In the genomic region with DNA sequence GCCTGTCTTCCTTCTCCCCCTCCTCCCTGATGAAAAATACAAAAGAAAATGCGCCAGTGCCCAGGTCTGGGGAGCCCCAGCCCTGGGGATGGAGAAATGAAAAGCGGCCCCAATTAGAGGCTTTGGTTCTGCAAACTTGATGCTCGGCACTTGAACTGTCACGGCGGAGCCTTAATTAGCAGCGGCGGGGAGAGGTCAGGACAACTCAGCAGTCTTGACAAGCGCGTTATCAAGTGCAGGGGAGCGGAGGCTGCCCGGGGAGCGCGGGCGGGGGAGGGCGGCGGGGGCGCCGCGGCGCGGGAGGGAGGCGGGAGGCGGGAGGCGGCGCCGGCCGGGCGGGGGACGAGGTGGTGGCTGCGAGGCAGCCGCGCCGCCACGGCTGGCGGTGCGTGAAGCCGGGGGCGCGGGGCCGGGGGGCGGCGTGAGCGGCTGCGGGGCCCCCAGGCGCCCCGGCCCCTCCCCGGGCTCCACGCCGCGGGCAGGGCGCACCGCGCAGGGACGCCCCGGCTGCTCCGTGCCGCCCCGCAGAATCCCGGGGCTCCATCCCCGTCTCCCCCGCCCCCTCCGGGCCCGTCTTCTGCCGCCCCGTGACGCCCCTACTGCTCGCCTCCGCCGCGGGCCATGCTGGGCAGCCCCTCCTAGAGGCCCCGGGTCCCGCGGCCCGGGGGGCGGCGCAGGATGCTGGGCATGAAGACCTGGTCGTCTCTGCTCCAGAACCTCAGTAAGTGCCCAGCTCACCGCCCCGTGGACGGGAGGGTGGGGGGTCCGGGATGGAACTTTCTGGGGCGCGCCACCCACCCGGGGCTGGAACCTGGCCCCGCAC, we compare ENCODE assay signal across 8 cellular contexts.
A peak's percentile ranks its signal among the peaks of the same experiment; 100 is the strongest.
DNase-seq lines count a peak whose midpoint lies in the region; ATAC-seq, FAIRE-seq and TF ChIP-seq lines count a peak whose summit lies in the region.

No MANE protein-coding gene starts in this region.

- H3K27me3 ChIP-seq in CD8-positive, alpha-beta T cell (ENCODE audit: insufficient read depth, low read length), result no peaks in the 10 kb centered on the region

- peaks cover 19% of the 10 kb centered on the region for H3K4me1 ChIP-seq in CD8-positive, alpha-beta T cell (ENCODE audit: insufficient read depth, low read length)
- peaks cover 14 to 24% of the 10 kb centered on the region in 2 donors for H3K4me1 ChIP-seq in kidney (ENCODE audit: control insufficient read depth in 1 of 2, insufficient read depth in 1 of 2, low read depth in 1 of 2, low read length in 2 of 2)

- no peaks in the 10 kb centered on the region for H3K9me3 ChIP-seq in CD8-positive, alpha-beta T cell (ENCODE audit: low read length)
- H3K9me3 ChIP-seq in kidney (ENCODE audit: control insufficient read depth in 1 of 2, low read length in 2 of 2), result no peaks in the 10 kb centered on the region

- intact Hi-C loops in CD8-positive, alpha-beta T cell (cut with DNase I, micrococcal nuclease), result no loop called here
- intact Hi-C loops in activated CD4-positive, alpha-beta T cell treated with anti-CD3 and anti-CD28 coated beads, Interleukin-2, amount 10 ng/mL, durations not matched to agents 24 days and 14 days (cut with micrococcal nuclease), result no loop called here
- intact Hi-C loops in kidney (cut with DNase I), result no loop called here

- peaks cover 15% of the 10 kb centered on the region for H3K27me3 Mint-ChIP-seq in CD8-positive, alpha-beta T cell (ENCODE audit: low read depth)
- H3K27me3 Mint-ChIP-seq in activated CD4-positive, alpha-beta T cell treated with anti-CD3 and anti-CD28 coated beads, Interleukin-2, amount 10 ng/mL, durations not matched to agents 24 days and 14 days, result peaks cover 36% of the 10 kb centered on the region
- peaks cover 97% of the 10 kb centered on the region for H3K27me3 Mint-ChIP-seq in stimulated activated memory B cell treated with anti-CD40 and anti-IgM and Interleukin-4, amounts not matched to agents 10 μg/mL and 1 μg/mL and 100 μg/mL, for 72 hours

- no peaks in the 10 kb centered on the region for H3K36me3 Mint-ChIP-seq in CD8-positive, alpha-beta T cell
- no peaks in the 10 kb centered on the region for H3K36me3 Mint-ChIP-seq in activated CD4-positive, alpha-beta T cell treated with anti-CD3 and anti-CD28 coated beads, Interleukin-2, amount 10 ng/mL, durations not matched to agents 24 days and 14 days (ENCODE audit: low read depth)
- no peaks in the 10 kb centered on the region for H3K36me3 Mint-ChIP-seq in stimulated activated memory B cell treated with anti-CD40 and anti-IgM and Interleukin-4, amounts not matched to agents 10 μg/mL and 1 μg/mL and 100 μg/mL, for 72 hours

- DNase-seq in CD8-positive, alpha-beta T cell, result peak in 3 of 7 experiments; percentile 21 to 51 (median 31)
- peak; percentile 85 for DNase-seq in NCI-H1092 (lab: John Stamatoyannopoulos, UW)
- DNase-seq in activated CD4-positive, alpha-beta T cell treated with anti-CD3 and anti-CD28 coated beads, Interleukin-2, amount 10 ng/mL, durations not matched to agents 24 days and 14 days, result no peak
- DNase-seq in hepatic stellate cell (ENCODE audit: low spot score), result peak; percentile 59
- no peak for DNase-seq in NCI-H774 (lab: John Stamatoyannopoulos, UW)
- no peak for DNase-seq in kidney

- H3K4me3 Mint-ChIP-seq in CD8-positive, alpha-beta T cell, result peak overlapping the region; percentile 90
- peak overlapping the region; percentile 48 for H3K4me3 Mint-ChIP-seq in activated CD4-positive, alpha-beta T cell treated with anti-CD3 and anti-CD28 coated beads, Interleukin-2, amount 10 ng/mL, durations not matched to agents 24 days and 14 days
- H3K4me3 Mint-ChIP-seq in stimulated activated memory B cell treated with anti-CD40 and anti-IgM and Interleukin-4, amounts not matched to agents 10 μg/mL and 1 μg/mL and 100 μg/mL, for 72 hours, result peak overlapping the region; percentile 44

- peak overlapping the region; percentile 70 for H3K4me3 ChIP-seq in CD8-positive, alpha-beta T cell (ENCODE audit: low read depth, low read length)
- H3K4me3 ChIP-seq in kidney (ENCODE audit: low read length in 2 of 2), result peak overlapping the region in 1 of 2 donors; percentile 8

- H3K9me3 Mint-ChIP-seq in CD8-positive, alpha-beta T cell, result no peaks in the 10 kb centered on the region
- H3K9me3 Mint-ChIP-seq in activated CD4-positive, alpha-beta T cell treated with anti-CD3 and anti-CD28 coated beads, Interleukin-2, amount 10 ng/mL, durations not matched to agents 24 days and 14 days, result no peaks in the 10 kb centered on the region
- H3K9me3 Mint-ChIP-seq in stimulated activated memory B cell treated with anti-CD40 and anti-IgM and Interleukin-4, amounts not matched to agents 10 μg/mL and 1 μg/mL and 100 μg/mL, for 72 hours, result no peaks in the 10 kb centered on the region

- no peaks in the 10 kb centered on the region for H3K36me3 ChIP-seq in CD8-positive, alpha-beta T cell (ENCODE audit: insufficient read depth, low read length)
- no peaks in the 10 kb centered on the region for H3K36me3 ChIP-seq in kidney (ENCODE audit: control insufficient read depth in 1 of 2, insufficient read depth in 2 of 2, low read length in 2 of 2)

- H3K27ac Mint-ChIP-seq in CD8-positive, alpha-beta T cell, result no peak overlapping the region
- no peak overlapping the region for H3K27ac Mint-ChIP-seq in activated CD4-positive, alpha-beta T cell treated with anti-CD3 and anti-CD28 coated beads, Interleukin-2, amount 10 ng/mL, durations not matched to agents 24 days and 14 days
- H3K27ac Mint-ChIP-seq in stimulated activated memory B cell treated with anti-CD40 and anti-IgM and Interleukin-4, amounts not matched to agents 10 μg/mL and 1 μg/mL and 100 μg/mL, for 72 hours, result no peak overlapping the region

- POLR2A ChIA-PET in CD8-positive, alpha-beta T cell (lab: Charles Lee), result interaction anchor here (0.5 to 4.7 kb wide), 3 partner anchors 11 to 91 kb away, joined by 3 to 23 read pairs (median 3); no protein-coding TSS in a partner anchor

- CTCF ChIA-PET in CD8-positive, alpha-beta T cell (lab: Charles Lee), result interaction anchor here (0.8 to 3.2 kb wide), 3 partner anchors 14 to 42 kb away, joined by 3 to 20 read pairs (median 3); no protein-coding TSS in a partner anchor

- no peak overlapping the region for H3K9ac ChIP-seq in kidney (ENCODE audit: low read length in 2 of 2)

- no peak for TF ChIP-seq CTCF in CD8-positive, alpha-beta T cell (IDR thresholded peaks at IDR 0.05)
- TF ChIP-seq CTCF in kidney (IDR thresholded peaks at IDR 0.05; ENCODE audit: borderline replicate concordance, extremely low read depth, insufficient read depth), result no peak

- FAIRE-seq in kidney (lab: Jason Lieb, UNC), result no peak

- peaks cover 13% of the 10 kb centered on the region for H3K4me1 Mint-ChIP-seq in CD8-positive, alpha-beta T cell (ENCODE audit: low read depth)
- H3K4me1 Mint-ChIP-seq in activated CD4-positive, alpha-beta T cell treated with anti-CD3 and anti-CD28 coated beads, Interleukin-2, amount 10 ng/mL, durations not matched to agents 24 days and 14 days, result peaks cover 3% of the 10 kb centered on the region
- H3K4me1 Mint-ChIP-seq in stimulated activated memory B cell treated with anti-CD40 and anti-IgM and Interleukin-4, amounts not matched to agents 10 μg/mL and 1 μg/mL and 100 μg/mL, for 72 hours, result peaks cover 15% of the 10 kb centered on the region

- ATAC-seq in CD8-positive, alpha-beta T cell, result peak; percentile 81
- peak; percentile 2 for ATAC-seq in stimulated activated memory B cell treated with anti-CD40 and anti-IgM and Interleukin-4, amounts not matched to agents 10 μg/mL and 1 μg/mL and 100 μg/mL, for 72 hours
- ATAC-seq in GM18517 (IDR thresholded peaks at IDR 0.05; ENCODE audit: unreplicated experiment), result no peak

- no peak overlapping the region for H3K27ac ChIP-seq in CD8-positive, alpha-beta T cell (ENCODE audit: low read depth, low read length)
- no peak overlapping the region for H3K27ac ChIP-seq in kidney (ENCODE audit: low read depth in 2 of 2, low read length in 2 of 2)

Comparison
In these comparisons a context has a peak if more than half of its experiments do, and no peak if none do; other contexts are left out.
1. DNase-seq: peak in NCI-H1092 (single experiment) and hepatic stellate cell (single experiment); none in activated CD4-positive, alpha-beta T cell treated with anti-CD3 and anti-CD28 coated beads, Interleukin-2, amount 10 ng/mL, durations not matched to agents 24 days and 14 days (single experiment), NCI-H774 (single experiment) and kidney (single experiment).
2. Peak in every context shown above with its lines, with median percentiles within 50 percentile points of each other: H3K4me3 Mint-ChIP-seq.